Comparison of ENCODE assay signal across 1 cellular context in the genomic region with DNA sequence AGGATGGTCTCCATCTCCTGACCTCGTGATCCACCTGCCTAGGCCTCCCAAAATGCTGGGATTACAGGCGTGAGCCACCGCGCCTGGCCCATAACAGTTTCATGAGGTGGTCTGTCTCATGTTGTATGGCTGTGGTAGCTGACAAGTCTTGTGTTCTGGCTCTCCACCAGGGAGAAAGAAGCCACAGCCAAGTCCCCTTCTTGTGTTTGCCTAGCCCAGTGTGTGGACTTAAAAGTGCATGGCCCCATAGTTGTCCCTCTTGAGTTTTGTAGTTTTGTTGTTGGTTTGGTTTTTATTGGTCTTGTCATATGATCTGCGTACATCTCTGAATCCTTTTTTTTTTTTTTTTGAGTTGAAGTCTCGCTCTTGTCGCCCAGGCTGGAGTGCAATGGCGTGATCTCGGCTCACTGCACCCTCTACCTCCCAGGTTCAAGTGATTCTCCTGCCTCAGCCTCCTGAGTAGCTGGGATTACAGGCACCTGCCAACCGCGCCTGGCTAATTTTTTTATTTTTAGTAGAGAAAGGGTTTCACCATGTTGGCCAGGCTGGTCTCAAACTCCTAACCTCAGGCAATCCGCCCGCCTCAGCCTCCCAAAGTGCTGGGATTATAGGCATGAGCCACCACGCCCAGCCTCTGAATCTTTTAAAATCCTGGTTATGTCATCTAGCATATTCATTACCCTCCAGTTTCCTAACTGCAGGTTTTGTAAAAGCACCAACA.
TF ChIP-seq lines count a peak whose summit lies in the region.

No MANE protein-coding gene starts in this region.

TF ChIP-seq in K562, 482 proteins besides CTCF, POLR2A, EP300 and RAD21:
- TF ChIP-seq NCOA4 (IDR thresholded peaks at IDR 0.05; ENCODE audit: partially characterized antibody), result peak; percentile 63
- TF ChIP-seq, protein P1, sequence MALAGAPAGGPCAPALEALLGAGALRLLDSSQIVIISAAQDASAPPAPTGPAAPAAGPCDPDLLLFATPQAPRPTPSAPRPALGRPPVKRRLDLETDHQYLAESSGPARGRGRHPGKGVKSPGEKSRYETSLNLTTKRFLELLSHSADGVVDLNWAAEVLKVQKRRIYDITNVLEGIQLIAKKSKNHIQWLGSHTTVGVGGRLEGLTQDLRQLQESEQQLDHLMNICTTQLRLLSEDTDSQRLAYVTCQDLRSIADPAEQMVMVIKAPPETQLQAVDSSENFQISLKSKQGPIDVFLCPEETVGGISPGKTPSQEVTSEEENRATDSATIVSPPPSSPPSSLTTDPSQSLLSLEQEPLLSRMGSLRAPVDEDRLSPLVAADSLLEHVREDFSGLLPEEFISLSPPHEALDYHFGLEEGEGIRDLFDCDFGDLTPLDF (CRISPR knock-in tag; IDR thresholded peaks at IDR 0.05), result 0 out of 2 replicates have a peak, but pooled peaks have one; percentile 12
- peak; percentile 92 for TF ChIP-seq LARP7 (IDR thresholded peaks at IDR 0.05)
- peak; percentile 37; the same call in 1 of the 2 replicates for TF ChIP-seq MTA1 (IDR thresholded peaks at IDR 0.05; ENCODE audit: borderline replicate concordance)
- TF ChIP-seq NKRF (IDR thresholded peaks at IDR 0.05; ENCODE audit: borderline replicate concordance), result peak; percentile 52; the same call in 1 of the 2 replicates
- TF ChIP-seq SUPT5H (IDR thresholded peaks at IDR 0.05), result peak; percentile 50
- TF ChIP-seq, protein P2, sequence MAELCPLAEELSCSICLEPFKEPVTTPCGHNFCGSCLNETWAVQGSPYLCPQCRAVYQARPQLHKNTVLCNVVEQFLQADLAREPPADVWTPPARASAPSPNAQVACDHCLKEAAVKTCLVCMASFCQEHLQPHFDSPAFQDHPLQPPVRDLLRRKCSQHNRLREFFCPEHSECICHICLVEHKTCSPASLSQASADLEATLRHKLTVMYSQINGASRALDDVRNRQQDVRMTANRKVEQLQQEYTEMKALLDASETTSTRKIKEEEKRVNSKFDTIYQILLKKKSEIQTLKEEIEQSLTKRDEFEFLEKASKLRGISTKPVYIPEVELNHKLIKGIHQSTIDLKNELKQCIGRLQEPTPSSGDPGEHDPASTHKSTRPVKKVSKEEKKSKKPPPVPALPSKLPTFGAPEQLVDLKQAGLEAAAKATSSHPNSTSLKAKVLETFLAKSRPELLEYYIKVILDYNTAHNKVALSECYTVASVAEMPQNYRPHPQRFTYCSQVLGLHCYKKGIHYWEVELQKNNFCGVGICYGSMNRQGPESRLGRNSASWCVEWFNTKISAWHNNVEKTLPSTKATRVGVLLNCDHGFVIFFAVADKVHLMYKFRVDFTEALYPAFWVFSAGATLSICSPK (IDR thresholded peaks at IDR 0.05; ENCODE audit: borderline replicate concordance), result 0 out of 2 replicates have a peak, but pooled peaks have one; percentile 22
- 0 out of 2 replicates have a peak, but pooled peaks have one; percentile 69 for TF ChIP-seq DNMT1 (IDR thresholded peaks at IDR 0.05)
- peak; percentile 51 for TF ChIP-seq ETS2 (tag; IDR thresholded peaks at IDR 0.05; ENCODE audit: borderline replicate concordance, poor library complexity, severe bottlenecking)
- peak in 1 of 2 experiments; percentile 41; a peak in 1 of 4 replicates for TF ChIP-seq HDAC1 (IDR thresholded peaks at IDR 0.05)
- peak; percentile 19 for TF ChIP-seq POLR2B (IDR thresholded peaks at IDR 0.05; ENCODE audit: low read depth, partially characterized antibody)
- TF ChIP-seq ARNT (IDR thresholded peaks at IDR 0.05), result 0 out of 4 replicates have a peak, but pooled peaks of 1 of the 2 experiments have one; percentile 27
- 0 out of 2 replicates have a peak, but pooled peaks have one; percentile 45 for TF ChIP-seq HLTF (IDR thresholded peaks at IDR 0.05)
- TF ChIP-seq ZFP91 (CRISPR knock-in tag; IDR thresholded peaks at IDR 0.05), result 0 out of 2 replicates have a peak, but pooled peaks have one; percentile 53
- TF ChIP-seq MLLT1 (IDR thresholded peaks at IDR 0.05), result peak in 1 of 2 experiments; percentile 71; a peak in 1 of 4 replicates
